14 cellular contexts compared by ENCODE assay signal in genomic region chr3:186417791-186418190, GRCh38. TPM values are rescaled to one million over a fixed set of nuclear protein-coding genes. Genes with fewer than 3 reads are reported as not detected.
DNase-seq lines count a peak whose midpoint lies in the region; ATAC-seq and TF ChIP-seq lines count a peak whose summit lies in the region.
"Had no signal": no experiment of that assay in that cellular context is flagged by ENCODE, and none has a peak within 500 bp of the region (broad histone marks: within the 10 kb centered on the region; RNA-seq: fewer than 3 reads in every experiment).

No MANE protein-coding gene starts in this region.

- peak; percentile 95 for DNase-seq in EH (ENCODE audit: low read depth)
- peak; percentile 87 for DNase-seq in LHCN-M2 (ENCODE audit: low read depth)
- DNase-seq in choroid plexus epithelial cell (ENCODE audit: low read depth): peak; percentile 75
- peak; percentile 90 for DNase-seq in osteoblast (ENCODE audit: insufficient read length, low spot score, missing footprints)
- DNase-seq in DMS 273 treated with DMSO at 0.1 percent for 48 hours (lab: John Stamatoyannopoulos, UW): no peak
- no peak for DNase-seq in mucosa of gallbladder (ENCODE audit: low spot score)
- DNase-seq: activated CD4-positive, alpha-beta T cell treated with anti-CD3 and anti-CD28 coated beads, Interleukin-2, amount 10 ng/mL, durations not matched to agents 24 days and 14 days; aorta; DND-41; NCI-H446; stimulated activated CD4-positive, alpha-beta T cell treated with anti-CD3 and anti-CD28 coated beads, Interleukin-4, amount 100 ng/mL, for 1 hour had no signal

- H3K36me3 ChIP-seq in osteoblast (ENCODE audit: insufficient read depth, low read length): no peaks in the 10 kb centered on the region
- H3K36me3 ChIP-seq: suprapubic skin had no signal

- H3K27ac ChIP-seq in osteoblast (ENCODE audit: low read depth, low read length): peak overlapping the region; percentile 42
- H3K27ac ChIP-seq: suprapubic skin had no signal

- no peaks in the 10 kb centered on the region for H3K27me3 ChIP-seq in osteoblast (ENCODE audit: insufficient read depth, low read length)

- H3K79me2 ChIP-seq in osteoblast (ENCODE audit: insufficient read depth, low read length): no peaks in the 10 kb centered on the region

- H3K9me3 ChIP-seq in osteoblast (ENCODE audit: low read depth, low read length): no peaks in the 10 kb centered on the region
- H3K9me3 ChIP-seq: suprapubic skin had no signal

- no peaks in the 10 kb centered on the region for H4K20me1 ChIP-seq in osteoblast (ENCODE audit: insufficient read depth, low read length)

- TF ChIP-seq CTCF in choroid plexus epithelial cell (conservative IDR thresholded peaks at IDR 0.05; ENCODE audit: low read depth, low read length) (no peak), osteoblast (IDR thresholded peaks at IDR 0.05; ENCODE audit: extremely low read depth, low read depth, low read length) (no peak)

- peak overlapping the region; percentile 29 for H3K4me2 ChIP-seq in osteoblast (ENCODE audit: insufficient read depth, low read length)

- ATAC-seq in GM19452 (IDR thresholded peaks at IDR 0.05; ENCODE audit: unreplicated experiment): no peak

- H3K4me3 ChIP-seq in choroid plexus epithelial cell (ENCODE audit: low read depth, low read length) (no peak overlapping the region), osteoblast (ENCODE audit: insufficient read depth, low read length) (no peak overlapping the region)
- H3K4me3 ChIP-seq: suprapubic skin had no signal

- no peak overlapping the region for H2AFZ ChIP-seq in osteoblast (ENCODE audit: low read length)

- H3K4me1 ChIP-seq in osteoblast (ENCODE audit: insufficient read depth, low read length): peaks cover 42% of the 10 kb centered on the region

RNA-seq across cellular contexts. Expression of gene DGKG, which starts 55.8 kb away (rescaled TPM):
- 2.2 and 4.1 TPM in 2 replicates for total RNA-seq in LHCN-M2 (2014; rRNA removed)
- polyA plus RNA-seq in LHCN-M2 (2012): 1.7 TPM
- 2.5 and 2.9 TPM in 2 replicates for total RNA-seq in osteoblast
- 7.3 TPM for total RNA-seq in mucosa of gallbladder
- total RNA-seq: endothelial cell of umbilical vein had no signal
- polyA plus RNA-seq: endothelial cell of umbilical vein had no signal

Comparison
In these comparisons a context has a peak if more than half of its experiments do, and no peak if none do; other contexts are left out.
1. DNase-seq: peak in EH (single experiment), LHCN-M2 (single experiment), choroid plexus epithelial cell (single experiment) and osteoblast (single experiment); none in DMS 273 treated with DMSO at 0.1 percent for 48 hours (single experiment) and mucosa of gallbladder (single experiment).